Comparison of ENCODE assay signal across 18 cellular contexts in genomic region chr2:182072861-182073260, GRCh38.
A peak's percentile ranks its signal among the peaks of the same experiment; 100 is the strongest.
DNase-seq lines count a peak whose midpoint lies in the region; ATAC-seq, FAIRE-seq and TF ChIP-seq lines count a peak whose summit lies in the region.
"Had no signal": no experiment of that assay in that cellular context is flagged by ENCODE, and none has a peak within 500 bp of the region (broad histone marks: within the 10 kb centered on the region; RNA-seq: fewer than 3 reads in every experiment).

No MANE protein-coding gene starts in this region.

- no peak for ATAC-seq in GM19351 (IDR thresholded peaks at IDR 0.05; ENCODE audit: unreplicated experiment)
- ATAC-seq: HCT116 had no signal

- peak overlapping the region; percentile 78 for H3K27ac ChIP-seq in hepatocyte
- H3K27ac ChIP-seq in osteoblast (ENCODE audit: low read depth, low read length), result no peak overlapping the region
- no peak overlapping the region for H3K27ac ChIP-seq in adrenal gland

- intact Hi-C loops in adrenal gland (cut with DNase I), result loop anchor here in 1 of 2 donors (10.0 kb wide), 1 partner anchor 328 kb away; no protein-coding TSS in a partner anchor

- peaks cover 35% of the 10 kb centered on the region for H3K4me1 ChIP-seq in HAP-1
- peaks cover 26% of the 10 kb centered on the region for H3K4me1 ChIP-seq in hepatocyte (ENCODE audit: insufficient read depth)
- H3K4me1 ChIP-seq in osteoblast (ENCODE audit: insufficient read depth, low read length), result peaks cover 18% of the 10 kb centered on the region
- peaks cover 0 to 8% of the 10 kb centered on the region in 2 donors for H3K4me1 ChIP-seq in adrenal gland (replicated peaks in 1 of 2)

- no peak for FAIRE-seq in urothelium cell line (lab: Jason Lieb, UNC)
- FAIRE-seq: A204.1, GM12892, GM19239, HepG2, HTR-8/SVneo had no signal

- no peaks in the 10 kb centered on the region for H4K20me1 ChIP-seq in hepatocyte (ENCODE audit: insufficient read depth, poor library complexity, severe bottlenecking)
- no peaks in the 10 kb centered on the region for H4K20me1 ChIP-seq in osteoblast (ENCODE audit: insufficient read depth, low read length)

- no peak for TF ChIP-seq POLR2A in adrenal gland (IDR thresholded peaks at IDR 0.05)

- H3K27me3 ChIP-seq in HAP-1 (ENCODE audit: low read depth) (no peaks in the 10 kb centered on the region), hepatocyte (no peaks in the 10 kb centered on the region), osteoblast (ENCODE audit: insufficient read depth, low read length) (no peaks in the 10 kb centered on the region), adrenal gland (no peaks in the 10 kb centered on the region)

- no peak overlapping the region for H3K4me3 ChIP-seq in HAP-1
- H3K4me3 ChIP-seq in hepatocyte, result no peak overlapping the region
- H3K4me3 ChIP-seq in osteoblast (ENCODE audit: insufficient read depth, low read length), result no peak overlapping the region
- H3K4me3 ChIP-seq in adrenal gland, result no peak overlapping the region

- WGBS in hepatocyte (ENCODE audit: low lambda C conversion rate, missing lambda C conversion rate), result 52% methylated on average over 6 of the region's 6 CpGs
- 83 to 94% (median 92%) methylated on average over 6 of the region's 6 CpGs for WGBS in adrenal gland, 4 donors

- no peak overlapping the region for H3K4me2 ChIP-seq in hepatocyte
- no peak overlapping the region for H3K4me2 ChIP-seq in osteoblast (ENCODE audit: insufficient read depth, low read length)

- DNase-seq in HAP-1 (ENCODE audit: low spot score in 2 of 2) (peak; percentile 70 to 85), M059J (ENCODE audit: low read depth) (peak; percentile 33), hepatocyte (ENCODE audit: low spot score) (peak; percentile 10), osteoblast (ENCODE audit: insufficient read length, low spot score, missing footprints) (no peak), adrenal gland (no peak), urothelium cell line (ENCODE audit: low spot score) (no peak)
- DNase-seq: C1 segment of cervical spinal cord; Calu3; CD4-positive, alpha-beta T cell; DND-41; GDM1 had no signal

- in situ Hi-C loops in HAP-1 (cut with MboI; ENCODE audit: low sequenced_read_pairs), result no loop called here

- no peaks in the 10 kb centered on the region for H3K9me2 ChIP-seq in hepatocyte (replicated peaks; ENCODE audit: insufficient read depth)

- H3K36me3 ChIP-seq in HAP-1 (replicated peaks) (no peaks in the 10 kb centered on the region), hepatocyte (replicated peaks; ENCODE audit: insufficient read depth, low read depth) (no peaks in the 10 kb centered on the region), osteoblast (ENCODE audit: insufficient read depth, low read length) (no peaks in the 10 kb centered on the region), adrenal gland (replicated peaks in 1 of 2) (no peaks in the 10 kb centered on the region)

- no peak for TF ChIP-seq CTCF in hepatocyte (IDR thresholded peaks at IDR 0.05; ENCODE audit: poor library complexity)
- TF ChIP-seq CTCF in osteoblast (IDR thresholded peaks at IDR 0.05; ENCODE audit: extremely low read depth, low read depth, low read length), result no peak
- TF ChIP-seq CTCF in adrenal gland (IDR thresholded peaks at IDR 0.05), result no peak

- H2AFZ ChIP-seq in hepatocyte, result no peak overlapping the region
- peak overlapping the region; percentile 13 for H2AFZ ChIP-seq in osteoblast (ENCODE audit: low read length)

- no peaks in the 10 kb centered on the region for H3K9me3 ChIP-seq in HAP-1
- no peaks in the 10 kb centered on the region for H3K9me3 ChIP-seq in hepatocyte (ENCODE audit: low read depth)
- no peaks in the 10 kb centered on the region for H3K9me3 ChIP-seq in osteoblast (ENCODE audit: low read depth, low read length)
- no peaks in the 10 kb centered on the region for H3K9me3 ChIP-seq in adrenal gland (replicated peaks in 1 of 3)

- no peaks in the 10 kb centered on the region for H3K79me2 ChIP-seq in hepatocyte
- no peaks in the 10 kb centered on the region for H3K79me2 ChIP-seq in osteoblast (ENCODE audit: insufficient read depth, low read length)

Comparison
In these comparisons a context has a peak if more than half of its experiments do, and no peak if none do; other contexts are left out.
1. DNase-seq: peak in HAP-1 (2 of 2), M059J (single experiment) and hepatocyte (single experiment); none in osteoblast (single experiment), adrenal gland (0 of 7) and urothelium cell line (single experiment).